In genomic region chr7:101168412-101169049, GRCh38 we compare ENCODE assay signal across 14 cellular contexts. TPM values are rescaled to one million over a fixed set of nuclear protein-coding genes. Genes with fewer than 3 reads are reported as not detected.
DNase-seq lines count a peak whose midpoint lies in the region; TF ChIP-seq lines count a peak whose summit lies in the region.
"Had no signal": no experiment of that assay in that cellular context is flagged by ENCODE, and none has a peak within 500 bp of the region (broad histone marks: within the 10 kb centered on the region; RNA-seq: fewer than 3 reads in every experiment).

No MANE protein-coding gene starts in this region.

- peak overlapping the region; percentile 70 for H3K27ac Mint-ChIP-seq in activated CD4-positive, alpha-beta T cell treated with anti-CD3 and anti-CD28 coated beads, Interleukin-2, amount 10 ng/mL, durations not matched to agents 24 days and 14 days
- H3K27ac Mint-ChIP-seq in nephron progenitor cell: no peak overlapping the region
- H3K27ac Mint-ChIP-seq: effector memory CD8-positive, alpha-beta T cell had no signal

- no peaks in the 10 kb centered on the region for H3K79me2 ChIP-seq in hepatocyte

- H2AFZ ChIP-seq in hepatocyte: no peak overlapping the region

- H3K4me1 ChIP-seq in hepatocyte (ENCODE audit: insufficient read depth): peaks cover 28% of the 10 kb centered on the region

- H3K27ac ChIP-seq in hepatocyte: no peak overlapping the region
- H3K27ac ChIP-seq: left ventricle myocardium inferior, upper lobe of left lung had no signal

- TF ChIP-seq CTCF in nephron progenitor cell (IDR thresholded peaks at IDR 0.05): no peak
- no peak for TF ChIP-seq CTCF in hepatocyte (IDR thresholded peaks at IDR 0.05; ENCODE audit: poor library complexity)

- no peaks in the 10 kb centered on the region for H3K9me2 ChIP-seq in hepatocyte (replicated peaks; ENCODE audit: insufficient read depth)

- H3K4me1 Mint-ChIP-seq in activated CD4-positive, alpha-beta T cell treated with anti-CD3 and anti-CD28 coated beads, Interleukin-2, amount 10 ng/mL, durations not matched to agents 24 days and 14 days: peaks cover 58% of the 10 kb centered on the region
- H3K4me1 Mint-ChIP-seq in nephron progenitor cell: peaks cover 76% of the 10 kb centered on the region

- H3K9me3 ChIP-seq in hepatocyte (ENCODE audit: low read depth): no peaks in the 10 kb centered on the region
- H3K9me3 ChIP-seq: left ventricle myocardium inferior, upper lobe of left lung had no signal

- no peak for DNase-seq in activated CD4-positive, alpha-beta T cell treated with anti-CD3 and anti-CD28 coated beads, Interleukin-2, amount 10 ng/mL, durations not matched to agents 24 days and 14 days
- no peak for DNase-seq in activated CD4-positive, alpha-beta T cell treated with anti-CD3 and anti-CD28 coated beads, Interleukin-2, amount 50 U/mL, for 4 hours
- DNase-seq in RPMI8226 (peak; percentile 2), nephron progenitor cell (no peak), hepatocyte (ENCODE audit: low spot score) (no peak), GM03348 (ENCODE audit: low spot score) (no peak)
- DNase-seq: effector memory CD8-positive, alpha-beta T cell; left ventricle myocardium inferior; T1000; upper lobe of left lung had no signal

- H3K9me3 Mint-ChIP-seq in activated CD4-positive, alpha-beta T cell treated with anti-CD3 and anti-CD28 coated beads, Interleukin-2, amount 10 ng/mL, durations not matched to agents 24 days and 14 days: peaks cover 4% of the 10 kb centered on the region
- H3K9me3 Mint-ChIP-seq in nephron progenitor cell: no peaks in the 10 kb centered on the region

- H3K4me3 ChIP-seq in hepatocyte: no peak overlapping the region
- H3K4me3 ChIP-seq: GM12878, left ventricle myocardium inferior, upper lobe of left lung had no signal

- no peak overlapping the region for H3K4me2 ChIP-seq in hepatocyte

- peaks cover 96% of the 10 kb centered on the region for H3K27me3 ChIP-seq in hepatocyte

- H3K36me3 ChIP-seq in hepatocyte (replicated peaks; ENCODE audit: insufficient read depth, low read depth): no peaks in the 10 kb centered on the region
- H3K36me3 ChIP-seq: left ventricle myocardium inferior, upper lobe of left lung had no signal

- 10% methylated on average over 6 of the region's 6 CpGs for WGBS in hepatocyte (ENCODE audit: low lambda C conversion rate, missing lambda C conversion rate)

- intact Hi-C loops in activated CD4-positive, alpha-beta T cell treated with anti-CD3 and anti-CD28 coated beads, Interleukin-2, amount 10 ng/mL, durations not matched to agents 24 days and 14 days (cut with micrococcal nuclease): loop anchor here (5.0 kb wide), 1 partner anchor 276 kb away; no protein-coding TSS in a partner anchor

- H4K20me1 ChIP-seq in hepatocyte (ENCODE audit: insufficient read depth, poor library complexity, severe bottlenecking): peaks cover 9% of the 10 kb centered on the region

- peak overlapping the region; percentile 62 for H3K4me3 Mint-ChIP-seq in activated CD4-positive, alpha-beta T cell treated with anti-CD3 and anti-CD28 coated beads, Interleukin-2, amount 10 ng/mL, durations not matched to agents 24 days and 14 days
- peak overlapping the region; percentile 47 for H3K4me3 Mint-ChIP-seq in nephron progenitor cell

- peaks cover 74% of the 10 kb centered on the region for H3K27me3 Mint-ChIP-seq in activated CD4-positive, alpha-beta T cell treated with anti-CD3 and anti-CD28 coated beads, Interleukin-2, amount 10 ng/mL, durations not matched to agents 24 days and 14 days
- H3K27me3 Mint-ChIP-seq in nephron progenitor cell (ENCODE audit: low read depth, poor library complexity): peaks cover 97% of the 10 kb centered on the region

- H3K36me3 Mint-ChIP-seq in activated CD4-positive, alpha-beta T cell treated with anti-CD3 and anti-CD28 coated beads, Interleukin-2, amount 10 ng/mL, durations not matched to agents 24 days and 14 days (ENCODE audit: low read depth): peaks cover 1% of the 10 kb centered on the region
- H3K36me3 Mint-ChIP-seq in nephron progenitor cell (ENCODE audit: low read depth): no peaks in the 10 kb centered on the region

RNA-seq across cellular contexts. Expression of gene VGF, which starts 3.2 kb away (rescaled TPM):
- total RNA-seq in activated CD4-positive, alpha-beta T cell treated with anti-CD3 and anti-CD28 coated beads, Interleukin-2, amount 10 ng/mL, durations not matched to agents 24 days and 14 days: 0.23 and 0.28 TPM in 2 replicates
- 0.30 and 0.32 TPM in 2 replicates for total RNA-seq in hepatocyte
- 0.19 and 0.80 TPM in 2 replicates for polyA plus RNA-seq in hepatocyte
- total RNA-seq: glomerular endothelial cell, left ventricle myocardium inferior had no signal

RNA-seq across cellular contexts. Expression of gene NAT16, which starts 11.6 kb away (rescaled TPM):
- not detected in 2 replicates for total RNA-seq in activated CD4-positive, alpha-beta T cell treated with anti-CD3 and anti-CD28 coated beads, Interleukin-2, amount 10 ng/mL, durations not matched to agents 24 days and 14 days
- not detected in 2 replicates for total RNA-seq in hepatocyte
- polyA plus RNA-seq in hepatocyte: not detected in 2 replicates
- total RNA-seq: glomerular endothelial cell, GM12878, left ventricle myocardium inferior, NCI-H460, RPMI7951, upper lobe of left lung had no signal
- polyA plus RNA-seq: GM12878 had no signal

RNA-seq across cellular contexts. Expression of gene AP1S1, which starts 14.3 kb away (rescaled TPM):
- 44.2 and 49.2 TPM in 2 replicates for total RNA-seq in activated CD4-positive, alpha-beta T cell treated with anti-CD3 and anti-CD28 coated beads, Interleukin-2, amount 10 ng/mL, durations not matched to agents 24 days and 14 days
- total RNA-seq in hepatocyte: 85.8 and 118 TPM in 2 replicates
- 31.1 and 32.0 TPM in 2 replicates for polyA plus RNA-seq in hepatocyte

RNA-seq across cellular contexts. Expression of gene MOGAT3, which starts 32.3 kb away (rescaled TPM):
- not detected in 2 replicates for total RNA-seq in activated CD4-positive, alpha-beta T cell treated with anti-CD3 and anti-CD28 coated beads, Interleukin-2, amount 10 ng/mL, durations not matched to agents 24 days and 14 days
- total RNA-seq in hepatocyte: 6.3 and 8.4 TPM in 2 replicates
- 10.5 and 14.0 TPM in 2 replicates for polyA plus RNA-seq in hepatocyte
- total RNA-seq: glomerular endothelial cell, GM12878, left ventricle myocardium inferior, NCI-H460, RPMI7951, upper lobe of left lung had no signal

RNA-seq across cellular contexts. Expression of gene SERPINE1, which starts 41.6 kb away (rescaled TPM):
- total RNA-seq in activated CD4-positive, alpha-beta T cell treated with anti-CD3 and anti-CD28 coated beads, Interleukin-2, amount 10 ng/mL, durations not matched to agents 24 days and 14 days: 0.33 and 0.45 TPM in 2 replicates
- total RNA-seq in hepatocyte: 81.8 and 98.2 TPM in 2 replicates
- 181 and 185 TPM in 2 replicates for polyA plus RNA-seq in hepatocyte
